In the genomic region with DNA sequence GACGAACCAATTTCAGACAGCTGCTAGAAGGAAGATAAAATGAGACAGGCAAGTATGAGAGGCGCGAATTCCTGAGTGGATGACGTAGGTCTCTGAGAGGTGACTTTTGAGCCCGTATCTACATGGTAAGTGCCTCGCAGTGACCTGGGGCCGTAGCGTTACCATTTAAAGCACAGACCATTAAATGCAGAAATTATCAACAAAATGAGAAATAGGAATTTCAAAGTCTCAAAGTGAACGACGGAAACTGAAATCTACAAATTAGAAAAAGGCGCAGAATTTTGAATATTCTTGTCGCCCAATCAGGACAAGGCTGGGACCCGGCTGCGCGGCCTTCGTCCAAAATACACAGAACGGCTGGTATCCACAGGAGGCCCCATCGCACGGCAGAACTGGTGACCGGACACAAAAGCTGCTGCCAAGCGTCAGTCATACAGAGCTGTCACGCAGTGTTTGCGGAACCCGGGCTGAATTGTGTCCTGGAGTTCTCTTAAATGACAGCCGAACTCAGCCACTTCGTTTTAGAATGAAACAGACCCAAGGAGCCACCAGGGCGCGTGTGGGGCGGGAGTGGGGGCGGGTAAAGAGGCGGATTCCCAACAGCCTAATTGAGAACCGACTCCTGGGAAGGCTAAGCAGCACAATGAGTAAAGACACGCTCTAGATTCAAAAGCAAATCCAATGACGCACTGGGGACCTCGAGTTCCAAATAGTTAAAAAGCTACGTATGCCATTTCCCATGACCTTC, we compare ENCODE assay signal across 1 cellular context.
TF ChIP-seq lines count a peak whose summit lies in the region.

No MANE protein-coding gene starts in this region.

TF ChIP-seq in K562, 482 proteins besides CTCF, POLR2A, EP300 and RAD21 (continued from another document and continues in another):
- no peak for TF ChIP-seq NR1H2 (CRISPR knock-in tag; IDR thresholded peaks at IDR 0.05)
- peak; percentile 22 to 52; a peak in 3 of 4 replicates for TF ChIP-seq SIN3A (IDR thresholded peaks at IDR 0.05; ENCODE audit: borderline replicate concordance in 2 of 2, control insufficient read depth in 1 of 2, low read depth in 2 of 2, low read length in 2 of 2)
- TF ChIP-seq, protein P1, sequence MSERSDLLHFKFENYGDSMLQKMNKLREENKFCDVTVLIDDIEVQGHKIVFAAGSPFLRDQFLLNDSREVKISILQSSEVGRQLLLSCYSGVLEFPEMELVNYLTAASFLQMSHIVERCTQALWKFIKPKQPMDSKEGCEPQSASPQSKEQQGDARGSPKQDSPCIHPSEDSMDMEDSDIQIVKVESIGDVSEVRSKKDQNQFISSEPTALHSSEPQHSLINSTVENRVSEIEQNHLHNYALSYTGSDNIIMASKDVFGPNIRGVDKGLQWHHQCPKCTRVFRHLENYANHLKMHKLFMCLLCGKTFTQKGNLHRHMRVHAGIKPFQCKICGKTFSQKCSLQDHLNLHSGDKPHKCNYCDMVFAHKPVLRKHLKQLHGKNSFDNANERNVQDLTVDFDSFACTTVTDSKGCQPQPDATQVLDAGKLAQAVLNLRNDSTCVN (CRISPR knock-in tag; IDR thresholded peaks at IDR 0.05): no peak
- TF ChIP-seq ZNF3 (CRISPR knock-in tag; IDR thresholded peaks at IDR 0.05): peak; percentile 49; the same call in 1 of the 2 replicates
- peak; percentile 63 for TF ChIP-seq CBFA2T3 (IDR thresholded peaks at IDR 0.05)
- peak; percentile 42; the same call in 1 of the 2 replicates for TF ChIP-seq ZBED1 (IDR thresholded peaks at IDR 0.05)
- no peak for TF ChIP-seq PHB (CRISPR knock-in tag; IDR thresholded peaks at IDR 0.05)
- TF ChIP-seq, protein P2, sequence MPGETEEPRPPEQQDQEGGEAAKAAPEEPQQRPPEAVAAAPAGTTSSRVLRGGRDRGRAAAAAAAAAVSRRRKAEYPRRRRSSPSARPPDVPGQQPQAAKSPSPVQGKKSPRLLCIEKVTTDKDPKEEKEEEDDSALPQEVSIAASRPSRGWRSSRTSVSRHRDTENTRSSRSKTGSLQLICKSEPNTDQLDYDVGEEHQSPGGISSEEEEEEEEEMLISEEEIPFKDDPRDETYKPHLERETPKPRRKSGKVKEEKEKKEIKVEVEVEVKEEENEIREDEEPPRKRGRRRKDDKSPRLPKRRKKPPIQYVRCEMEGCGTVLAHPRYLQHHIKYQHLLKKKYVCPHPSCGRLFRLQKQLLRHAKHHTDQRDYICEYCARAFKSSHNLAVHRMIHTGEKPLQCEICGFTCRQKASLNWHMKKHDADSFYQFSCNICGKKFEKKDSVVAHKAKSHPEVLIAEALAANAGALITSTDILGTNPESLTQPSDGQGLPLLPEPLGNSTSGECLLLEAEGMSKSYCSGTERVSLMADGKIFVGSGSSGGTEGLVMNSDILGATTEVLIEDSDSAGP (CRISPR knock-in tag; IDR thresholded peaks at IDR 0.05): no peak
- TF ChIP-seq FOXM1 (IDR thresholded peaks at IDR 0.05; ENCODE audit: low read depth): 0 out of 2 replicates have a peak, but pooled peaks have one; percentile 32
- no peak for TF ChIP-seq FOXM1 (CRISPR knock-in tag; IDR thresholded peaks at IDR 0.05; ENCODE audit: low read depth)
- TF ChIP-seq, protein P3, sequence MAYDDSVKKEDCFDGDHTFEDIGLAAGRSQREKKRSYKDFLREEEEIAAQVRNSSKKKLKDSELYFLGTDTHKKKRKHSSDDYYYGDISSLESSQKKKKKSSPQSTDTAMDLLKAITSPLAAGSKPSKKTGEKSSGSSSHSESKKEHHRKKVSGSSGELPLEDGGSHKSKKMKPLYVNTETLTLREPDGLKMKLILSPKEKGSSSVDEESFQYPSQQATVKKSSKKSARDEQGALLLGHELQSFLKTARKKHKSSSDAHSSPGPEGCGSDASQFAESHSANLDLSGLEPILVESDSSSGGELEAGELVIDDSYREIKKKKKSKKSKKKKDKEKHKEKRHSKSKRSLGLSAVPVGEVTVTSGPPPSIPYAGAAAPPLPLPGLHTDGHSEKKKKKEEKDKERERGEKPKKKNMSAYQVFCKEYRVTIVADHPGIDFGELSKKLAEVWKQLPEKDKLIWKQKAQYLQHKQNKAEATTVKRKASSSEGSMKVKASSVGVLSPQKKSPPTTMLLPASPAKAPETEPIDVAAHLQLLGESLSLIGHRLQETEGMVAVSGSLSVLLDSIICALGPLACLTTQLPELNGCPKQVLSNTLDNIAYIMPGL (CRISPR knock-in tag; IDR thresholded peaks at IDR 0.05): no peak
- TF ChIP-seq KHSRP (IDR thresholded peaks at IDR 0.05): no peak
- TF ChIP-seq ZNF174 (CRISPR knock-in tag; IDR thresholded peaks at IDR 0.05): no peak
- TF ChIP-seq, protein P4, sequence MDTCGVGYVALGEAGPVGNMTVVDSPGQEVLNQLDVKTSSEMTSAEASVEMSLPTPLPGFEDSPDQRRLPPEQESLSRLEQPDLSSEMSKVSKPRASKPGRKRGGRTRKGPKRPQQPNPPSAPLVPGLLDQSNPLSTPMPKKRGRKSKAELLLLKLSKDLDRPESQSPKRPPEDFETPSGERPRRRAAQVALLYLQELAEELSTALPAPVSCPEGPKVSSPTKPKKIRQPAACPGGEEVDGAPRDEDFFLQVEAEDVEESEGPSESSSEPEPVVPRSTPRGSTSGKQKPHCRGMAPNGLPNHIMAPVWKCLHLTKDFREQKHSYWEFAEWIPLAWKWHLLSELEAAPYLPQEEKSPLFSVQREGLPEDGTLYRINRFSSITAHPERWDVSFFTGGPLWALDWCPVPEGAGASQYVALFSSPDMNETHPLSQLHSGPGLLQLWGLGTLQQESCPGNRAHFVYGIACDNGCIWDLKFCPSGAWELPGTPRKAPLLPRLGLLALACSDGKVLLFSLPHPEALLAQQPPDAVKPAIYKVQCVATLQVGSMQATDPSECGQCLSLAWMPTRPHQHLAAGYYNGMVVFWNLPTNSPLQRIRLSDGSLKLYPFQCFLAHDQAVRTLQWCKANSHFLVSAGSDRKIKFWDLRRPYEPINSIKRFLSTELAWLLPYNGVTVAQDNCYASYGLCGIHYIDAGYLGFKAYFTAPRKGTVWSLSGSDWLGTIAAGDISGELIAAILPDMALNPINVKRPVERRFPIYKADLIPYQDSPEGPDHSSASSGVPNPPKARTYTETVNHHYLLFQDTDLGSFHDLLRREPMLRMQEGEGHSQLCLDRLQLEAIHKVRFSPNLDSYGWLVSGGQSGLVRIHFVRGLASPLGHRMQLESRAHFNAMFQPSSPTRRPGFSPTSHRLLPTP (IDR thresholded peaks at IDR 0.05; ENCODE audit: borderline replicate concordance, extremely low read depth, insufficient read length): no peak
- TF ChIP-seq ATF7 (IDR thresholded peaks at IDR 0.05): peak; percentile 88
- TF ChIP-seq, protein P5, sequence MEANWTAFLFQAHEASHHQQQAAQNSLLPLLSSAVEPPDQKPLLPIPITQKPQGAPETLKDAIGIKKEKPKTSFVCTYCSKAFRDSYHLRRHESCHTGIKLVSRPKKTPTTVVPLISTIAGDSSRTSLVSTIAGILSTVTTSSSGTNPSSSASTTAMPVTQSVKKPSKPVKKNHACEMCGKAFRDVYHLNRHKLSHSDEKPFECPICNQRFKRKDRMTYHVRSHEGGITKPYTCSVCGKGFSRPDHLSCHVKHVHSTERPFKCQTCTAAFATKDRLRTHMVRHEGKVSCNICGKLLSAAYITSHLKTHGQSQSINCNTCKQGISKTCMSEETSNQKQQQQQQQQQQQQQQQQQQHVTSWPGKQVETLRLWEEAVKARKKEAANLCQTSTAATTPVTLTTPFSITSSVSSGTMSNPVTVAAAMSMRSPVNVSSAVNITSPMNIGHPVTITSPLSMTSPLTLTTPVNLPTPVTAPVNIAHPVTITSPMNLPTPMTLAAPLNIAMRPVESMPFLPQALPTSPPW (CRISPR knock-in tag; IDR thresholded peaks at IDR 0.05): peak; percentile 30; the same call in 1 of the 2 replicates
- TF ChIP-seq, protein P6, sequence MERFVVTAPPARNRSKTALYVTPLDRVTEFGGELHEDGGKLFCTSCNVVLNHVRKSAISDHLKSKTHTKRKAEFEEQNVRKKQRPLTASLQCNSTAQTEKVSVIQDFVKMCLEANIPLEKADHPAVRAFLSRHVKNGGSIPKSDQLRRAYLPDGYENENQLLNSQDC (CRISPR knock-in tag; IDR thresholded peaks at IDR 0.05): peak; percentile 87
- no peak for TF ChIP-seq GTF2F1 (IDR thresholded peaks at IDR 0.05; ENCODE audit: low read depth, low read length)
- no peak; the same call in 1 of the 2 replicates for TF ChIP-seq ETV5 (CRISPR knock-in tag; IDR thresholded peaks at IDR 0.05; ENCODE audit: low read depth)
- TF ChIP-seq TCF3 (CRISPR knock-in tag; IDR thresholded peaks at IDR 0.05): peak; percentile 61
- TF ChIP-seq, protein P7, sequence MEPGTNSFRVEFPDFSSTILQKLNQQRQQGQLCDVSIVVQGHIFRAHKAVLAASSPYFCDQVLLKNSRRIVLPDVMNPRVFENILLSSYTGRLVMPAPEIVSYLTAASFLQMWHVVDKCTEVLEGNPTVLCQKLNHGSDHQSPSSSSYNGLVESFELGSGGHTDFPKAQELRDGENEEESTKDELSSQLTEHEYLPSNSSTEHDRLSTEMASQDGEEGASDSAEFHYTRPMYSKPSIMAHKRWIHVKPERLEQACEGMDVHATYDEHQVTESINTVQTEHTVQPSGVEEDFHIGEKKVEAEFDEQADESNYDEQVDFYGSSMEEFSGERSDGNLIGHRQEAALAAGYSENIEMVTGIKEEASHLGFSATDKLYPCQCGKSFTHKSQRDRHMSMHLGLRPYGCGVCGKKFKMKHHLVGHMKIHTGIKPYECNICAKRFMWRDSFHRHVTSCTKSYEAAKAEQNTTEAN (CRISPR knock-in tag; IDR thresholded peaks at IDR 0.05): 0 out of 2 replicates have a peak, but pooled peaks have one; percentile 23
- TF ChIP-seq, protein P8, sequence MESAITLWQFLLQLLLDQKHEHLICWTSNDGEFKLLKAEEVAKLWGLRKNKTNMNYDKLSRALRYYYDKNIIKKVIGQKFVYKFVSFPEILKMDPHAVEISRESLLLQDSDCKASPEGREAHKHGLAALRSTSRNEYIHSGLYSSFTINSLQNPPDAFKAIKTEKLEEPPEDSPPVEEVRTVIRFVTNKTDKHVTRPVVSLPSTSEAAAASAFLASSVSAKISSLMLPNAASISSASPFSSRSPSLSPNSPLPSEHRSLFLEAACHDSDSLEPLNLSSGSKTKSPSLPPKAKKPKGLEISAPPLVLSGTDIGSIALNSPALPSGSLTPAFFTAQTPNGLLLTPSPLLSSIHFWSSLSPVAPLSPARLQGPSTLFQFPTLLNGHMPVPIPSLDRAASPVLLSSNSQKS (CRISPR knock-in tag; IDR thresholded peaks at IDR 0.05): 0 out of 2 replicates have a peak, but pooled peaks have one; percentile 4
- no peak for TF ChIP-seq CCAR2 (IDR thresholded peaks at IDR 0.05; ENCODE audit: low read depth, low read length)
- TF ChIP-seq TGIF2 (CRISPR knock-in tag; IDR thresholded peaks at IDR 0.05): peak; percentile 82; the same call in 1 of the 2 replicates
- TF ChIP-seq, protein P9, sequence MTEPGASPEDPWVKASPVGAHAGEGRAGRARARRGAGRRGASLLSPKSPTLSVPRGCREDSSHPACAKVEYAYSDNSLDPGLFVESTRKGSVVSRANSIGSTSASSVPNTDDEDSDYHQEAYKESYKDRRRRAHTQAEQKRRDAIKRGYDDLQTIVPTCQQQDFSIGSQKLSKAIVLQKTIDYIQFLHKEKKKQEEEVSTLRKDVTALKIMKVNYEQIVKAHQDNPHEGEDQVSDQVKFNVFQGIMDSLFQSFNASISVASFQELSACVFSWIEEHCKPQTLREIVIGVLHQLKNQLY (CRISPR knock-in tag; conservative IDR thresholded peaks at IDR 0.05): no peak
- no peak for TF ChIP-seq BRD4 (IDR thresholded peaks at IDR 0.05)
- TF ChIP-seq NFE2 (IDR thresholded peaks at IDR 0.05; ENCODE audit: low read depth): no peak
- TF ChIP-seq SAP30 (IDR thresholded peaks at IDR 0.05; ENCODE audit: borderline replicate concordance, insufficient read depth, low read depth, low read length, poor library complexity, severe bottlenecking): peak; percentile 68
- no peak for TF ChIP-seq NR4A1 (CRISPR knock-in tag; IDR thresholded peaks at IDR 0.05)
- TF ChIP-seq NR4A1 (tag; IDR thresholded peaks at IDR 0.05): no peak
- TF ChIP-seq ZZZ3 (IDR thresholded peaks at IDR 0.05): no peak
- TF ChIP-seq, protein P10, sequence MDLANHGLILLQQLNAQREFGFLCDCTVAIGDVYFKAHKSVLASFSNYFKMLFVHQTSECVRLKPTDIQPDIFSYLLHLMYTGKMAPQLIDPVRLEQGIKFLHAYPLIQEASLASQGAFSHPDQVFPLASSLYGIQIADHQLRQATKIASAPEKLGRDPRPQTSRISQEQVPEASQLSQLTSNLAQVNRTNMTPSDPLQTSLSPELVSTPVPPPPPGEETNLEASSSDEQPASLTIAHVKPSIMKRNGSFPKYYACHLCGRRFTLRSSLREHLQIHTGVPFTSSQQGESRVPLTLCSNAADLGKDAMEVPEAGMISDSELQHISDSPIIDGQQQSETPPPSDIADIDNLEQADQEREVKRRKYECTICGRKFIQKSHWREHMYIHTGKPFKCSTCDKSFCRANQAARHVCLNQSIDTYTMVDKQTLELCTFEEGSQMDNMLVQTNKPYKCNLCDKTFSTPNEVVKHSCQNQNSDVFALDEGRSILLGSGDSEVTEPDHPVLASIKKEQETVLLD (IDR thresholded peaks at IDR 0.05): no peak
- no peak for TF ChIP-seq HSF4 (CRISPR knock-in tag; IDR thresholded peaks at IDR 0.05; ENCODE audit: borderline replicate concordance)
- no peak for TF ChIP-seq SREBF1 (IDR thresholded peaks at IDR 0.05; ENCODE audit: borderline replicate concordance, low read depth, low read length)
- TF ChIP-seq ZNF384 (IDR thresholded peaks at IDR 0.05; ENCODE audit: low read depth, low read length): no peak
- TF ChIP-seq, protein P11, sequence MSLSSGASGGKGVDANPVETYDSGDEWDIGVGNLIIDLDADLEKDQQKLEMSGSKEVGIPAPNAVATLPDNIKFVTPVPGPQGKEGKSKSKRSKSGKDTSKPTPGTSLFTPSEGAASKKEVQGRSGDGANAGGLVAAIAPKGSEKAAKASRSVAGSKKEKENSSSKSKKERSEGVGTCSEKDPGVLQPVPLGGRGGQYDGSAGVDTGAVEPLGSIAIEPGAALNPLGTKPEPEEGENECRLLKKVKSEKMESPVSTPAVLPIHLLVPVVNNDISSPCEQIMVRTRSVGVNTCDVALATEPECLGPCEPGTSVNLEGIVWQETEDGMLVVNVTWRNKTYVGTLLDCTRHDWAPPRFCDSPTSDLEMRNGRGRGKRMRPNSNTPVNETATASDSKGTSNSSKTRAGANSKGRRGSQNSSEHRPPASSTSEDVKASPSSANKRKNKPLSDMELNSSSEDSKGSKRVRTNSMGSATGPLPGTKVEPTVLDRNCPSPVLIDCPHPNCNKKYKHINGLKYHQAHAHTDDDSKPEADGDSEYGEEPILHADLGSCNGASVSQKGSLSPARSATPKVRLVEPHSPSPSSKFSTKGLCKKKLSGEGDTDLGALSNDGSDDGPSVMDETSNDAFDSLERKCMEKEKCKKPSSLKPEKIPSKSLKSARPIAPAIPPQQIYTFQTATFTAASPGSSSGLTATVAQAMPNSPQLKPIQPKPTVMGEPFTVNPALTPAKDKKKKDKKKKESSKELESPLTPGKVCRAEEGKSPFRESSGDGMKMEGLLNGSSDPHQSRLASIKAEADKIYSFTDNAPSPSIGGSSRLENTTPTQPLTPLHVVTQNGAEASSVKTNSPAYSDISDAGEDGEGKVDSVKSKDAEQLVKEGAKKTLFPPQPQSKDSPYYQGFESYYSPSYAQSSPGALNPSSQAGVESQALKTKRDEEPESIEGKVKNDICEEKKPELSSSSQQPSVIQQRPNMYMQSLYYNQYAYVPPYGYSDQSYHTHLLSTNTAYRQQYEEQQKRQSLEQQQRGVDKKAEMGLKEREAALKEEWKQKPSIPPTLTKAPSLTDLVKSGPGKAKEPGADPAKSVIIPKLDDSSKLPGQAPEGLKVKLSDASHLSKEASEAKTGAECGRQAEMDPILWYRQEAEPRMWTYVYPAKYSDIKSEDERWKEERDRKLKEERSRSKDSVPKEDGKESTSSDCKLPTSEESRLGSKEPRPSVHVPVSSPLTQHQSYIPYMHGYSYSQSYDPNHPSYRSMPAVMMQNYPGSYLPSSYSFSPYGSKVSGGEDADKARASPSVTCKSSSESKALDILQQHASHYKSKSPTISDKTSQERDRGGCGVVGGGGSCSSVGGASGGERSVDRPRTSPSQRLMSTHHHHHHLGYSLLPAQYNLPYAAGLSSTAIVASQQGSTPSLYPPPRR (CRISPR knock-in tag; IDR thresholded peaks at IDR 0.05; ENCODE audit: borderline replicate concordance): peak; percentile 62
- no peak for TF ChIP-seq RUNX1 (IDR thresholded peaks at IDR 0.05; ENCODE audit: low read depth)
